In genomic region chr15:55709458-55709857, GRCh38 we compare ENCODE assay signal across 10 cellular contexts. TPM values are rescaled to one million over a fixed set of nuclear protein-coding genes. Genes with fewer than 3 reads are reported as not detected.
"Had no signal": no experiment of that assay in that cellular context is flagged by ENCODE, and none has a peak within 500 bp of the region (broad histone marks: within the 10 kb centered on the region; RNA-seq: fewer than 3 reads in every experiment).

No MANE protein-coding gene starts in this region.

- ATAC-seq: GM23338, K562 had no signal

- FAIRE-seq: H1, H54, HTR-8/SVneo, K562 had no signal

- H2AFZ ChIP-seq: GM23338 had no signal

- H3K4me2 ChIP-seq: GM23338 had no signal

- DNase-seq: H9, HCEC 1CT, HFFc6, IMR-90 had no signal

- H3K4me3 ChIP-seq: GM23338, K562 had no signal

RNA-seq across cellular contexts. Expression of gene PRTG, which starts 33.5 kb away (rescaled TPM):
- total RNA-seq: HT-29 had no signal
